18 cellular contexts compared by ENCODE assay signal in genomic region chr9:71552480-71552879, GRCh38.
DNase-seq lines count a peak whose midpoint lies in the region; ATAC-seq, FAIRE-seq and TF ChIP-seq lines count a peak whose summit lies in the region.
"Had no signal": no experiment of that assay in that cellular context is flagged by ENCODE, and none has a peak within 500 bp of the region (broad histone marks: within the 10 kb centered on the region; RNA-seq: fewer than 3 reads in every experiment).

No MANE protein-coding gene starts in this region.

- TF ChIP-seq RAD21 in liver (IDR thresholded peaks at IDR 0.05) = peak in 1 of 2 donors; percentile 11
- TF ChIP-seq RAD21 in HepG2 (CRISPR knock-in tag; IDR thresholded peaks at IDR 0.05) = no peak

- no peak for DNase-seq in HepG2 (ENCODE audit: low spot score)
- peak; percentile 97 for DNase-seq in NCI-H82 (lab: John Stamatoyannopoulos, UW)
- DNase-seq in aorta = no peak
- DNase-seq in stomach = no peak
- no peak for DNase-seq in AG08396 (ENCODE audit: low spot score)
- DNase-seq: activated CD4-positive, alpha-beta T cell treated with anti-CD3 and anti-CD28 coated beads, Interleukin-2, amount 10 ng/mL, durations not matched to agents 24 days and 14 days; activated T-cell treated with anti-CD3 and anti-CD28 coated beads, Interleukin-2, amount 50 U/mL, for 48 hours; CD8-positive, alpha-beta T cell; esophagus squamous epithelium; NCI-H345; occipital lobe; spleen; T-helper 2 cell had no signal

- BruUV-seq in HepG2 (replicated peaks; lab: Mats Ljungman, UMichigan) = no TSS peak

- no peak for FAIRE-seq in HepG2 (lab: Jason Lieb, UNC)
- FAIRE-seq: A204.1, H54 had no signal

- no peak for ATAC-seq in HepG2
- ATAC-seq in aorta (ENCODE audit: low FRiP score) = no peak
- ATAC-seq in HG03442 (IDR thresholded peaks at IDR 0.05; ENCODE audit: unreplicated experiment) = no peak
- ATAC-seq: CD8-positive, alpha-beta T cell had no signal

- no peak for TF ChIP-seq POLR2A in HepG2 (IDR thresholded peaks at IDR 0.05; ENCODE audit: insufficient read depth in 1 of 2, low read depth in 2 of 2, low read length in 2 of 2)
- TF ChIP-seq POLR2A in stomach (IDR thresholded peaks at IDR 0.05) = no peak

- in situ Hi-C loops in HepG2 (cut with HindIII; ENCODE audit: extremely low pct_ligation_motif_present, low pct_unique_long_range_greater_than_20kb) = no loop called here

- POLR2A ChIA-PET in HepG2 (lab: Yijun Ruan, JAX) = no interaction called here

- no peak for TF ChIP-seq CTCF in liver (IDR thresholded peaks at IDR 0.05; ENCODE audit: low read depth, low read length, missing input control)
- TF ChIP-seq CTCF in HepG2 (CRISPR knock-in tag; IDR thresholded peaks at IDR 0.05) = no peak
- TF ChIP-seq CTCF in stomach (IDR thresholded peaks at IDR 0.05) = no peak

- H3K4me3 ChIP-seq in liver (ENCODE audit: low read depth in 1 of 3, low read length in 3 of 3) = peak overlapping the region in 2 of 3 donors; percentile 27
- no peak overlapping the region for H3K4me3 ChIP-seq in HepG2 (replicated peaks in 1 of 3; ENCODE audit: insufficient read depth in 1 of 3, low read depth in 2 of 3, low read length in 3 of 3)
- H3K4me3 ChIP-seq in iPS-20b (ENCODE audit: low read length) = peak overlapping the region; percentile 21; the same call in 1 of the 2 replicates
- no peak overlapping the region for H3K4me3 ChIP-seq in aorta (ENCODE audit: low read length in 2 of 2)
- no peak overlapping the region for H3K4me3 ChIP-seq in stomach
- H3K4me3 ChIP-seq: esophagus squamous epithelium, spleen had no signal

- no peaks in the 10 kb centered on the region for H4K20me1 ChIP-seq in HepG2 (ENCODE audit: insufficient read depth, low read length)

- H3K27me3 ChIP-seq in liver (ENCODE audit: control insufficient read depth in 4 of 4, insufficient read depth in 4 of 4, low read length in 3 of 4) = no peaks in the 10 kb centered on the region
- 0 out of 5 replicates have a peak, but pooled peaks cover 0 to 3% of the 10 kb centered on the region in 2 experiments for H3K27me3 ChIP-seq in HepG2 (ENCODE audit: control insufficient read depth in 1 of 2, insufficient read depth in 2 of 2, low read length in 2 of 2)
- no peaks in the 10 kb centered on the region for H3K27me3 ChIP-seq in iPS-20b (ENCODE audit: insufficient read depth, low read length)
- H3K27me3 ChIP-seq in aorta (ENCODE audit: control insufficient read depth in 1 of 2, insufficient read depth in 2 of 2, low read length in 1 of 2) = no peaks in the 10 kb centered on the region
- peaks cover 0 to 13% (median 0%) of the 10 kb centered on the region in 3 donors for H3K27me3 ChIP-seq in stomach
- H3K27me3 ChIP-seq: esophagus squamous epithelium had no signal

- intact Hi-C loops in HepG2 (cut with micrococcal nuclease; ENCODE audit: unreplicated experiment) = no loop called here
- intact Hi-C loops in aorta (cut with DNase I) = no loop called here
- intact Hi-C loops in stomach (cut with DNase I; ENCODE audit: low total_unique reads) = no loop called here

- CTCF ChIA-PET in HepG2 (lab: Yijun Ruan, JAX; ENCODE audit: low intra/inter-chr PET ratio, low total read pairs) = no interaction called here

- H2AFZ ChIP-seq in HepG2 (ENCODE audit: low read length) = no peak overlapping the region

- H3K27ac ChIP-seq in liver (ENCODE audit: low read depth in 1 of 2, low read length in 2 of 2) = no peak overlapping the region
- H3K27ac ChIP-seq in HepG2 (ENCODE audit: extremely low read length, insufficient read depth, low read length) = no peak overlapping the region
- no peak overlapping the region for H3K27ac ChIP-seq in iPS-20b (ENCODE audit: low read length)
- H3K27ac ChIP-seq in aorta (ENCODE audit: low read depth in 1 of 2, low read length in 2 of 2) = no peak overlapping the region
- no peak overlapping the region for H3K27ac ChIP-seq in stomach
- H3K27ac ChIP-seq: esophagus squamous epithelium, spleen had no signal

- peaks cover 0 to 10% (median 5%) of the 10 kb centered on the region in 4 donors for H3K4me1 ChIP-seq in liver (ENCODE audit: control insufficient read depth in 4 of 4, insufficient read depth in 4 of 4, low read length in 3 of 4)
- no peaks in the 10 kb centered on the region for H3K4me1 ChIP-seq in HepG2 (ENCODE audit: insufficient read depth, low read length)
- no peaks in the 10 kb centered on the region for H3K4me1 ChIP-seq in iPS-20b (ENCODE audit: insufficient read depth, low read length)
- no peaks in the 10 kb centered on the region for H3K4me1 ChIP-seq in aorta (ENCODE audit: control insufficient read depth in 1 of 2, insufficient read depth in 2 of 2, low read length in 2 of 2)
- no peaks in the 10 kb centered on the region for H3K4me1 ChIP-seq in stomach
- H3K4me1 ChIP-seq: esophagus squamous epithelium had no signal

- H3K36me3 ChIP-seq in liver (ENCODE audit: control insufficient read depth in 4 of 4, insufficient read depth in 3 of 4, low read depth in 1 of 4, low read length in 3 of 4) (no peaks in the 10 kb centered on the region), HepG2 (replicated peaks in 1 of 2; ENCODE audit: control insufficient read depth in 1 of 2, insufficient read depth in 2 of 2, low read length in 2 of 2) (no peaks in the 10 kb centered on the region), iPS-20b (ENCODE audit: insufficient read depth, low read depth, low read length) (no peaks in the 10 kb centered on the region), aorta (ENCODE audit: control insufficient read depth in 1 of 2, insufficient read depth in 2 of 2, low read length in 1 of 2) (no peaks in the 10 kb centered on the region), stomach (no peaks in the 10 kb centered on the region)
- H3K36me3 ChIP-seq: esophagus squamous epithelium, spleen had no signal

- no peak overlapping the region for H3K4me2 ChIP-seq in HepG2 (ENCODE audit: low read depth, low read length)

- TF ChIP-seq EP300 in HepG2 (IDR thresholded peaks at IDR 0.05; ENCODE audit: low read depth in 2 of 2, low read length in 2 of 2) = no peak
- TF ChIP-seq EP300 in HepG2 (CRISPR knock-in tag; IDR thresholded peaks at IDR 0.05; ENCODE audit: borderline replicate concordance) = no peak
- TF ChIP-seq EP300 in stomach (IDR thresholded peaks at IDR 0.05) = no peak

- 12% methylated on average over 7 of the region's 7 CpGs for WGBS in liver
- WGBS in HepG2 (ENCODE audit: low lambda C conversion rate) = 8% methylated on average over 5 of the region's 7 CpGs
- 9 to 11% methylated on average over 7 of the region's 7 CpGs for WGBS in aorta, 2 donors
- WGBS in stomach, 5 donors = 11 to 17% (median 16%) methylated on average over 7 of the region's 7 CpGs

- H3K79me2 ChIP-seq in HepG2 (ENCODE audit: insufficient read depth, low read length) = no peaks in the 10 kb centered on the region

- H3K9ac ChIP-seq in liver (ENCODE audit: low read depth in 1 of 2, low read length in 2 of 2) (no peak overlapping the region), HepG2 (ENCODE audit: insufficient read depth, low read depth, low read length) (no peak overlapping the region), iPS-20b (ENCODE audit: low read depth, low read length) (no peak overlapping the region)

- H3K9me3 ChIP-seq in liver (ENCODE audit: control insufficient read depth in 4 of 4, low read length in 3 of 4) (no peaks in the 10 kb centered on the region), HepG2 (ENCODE audit: low read length) (no peaks in the 10 kb centered on the region), iPS-20b (ENCODE audit: insufficient read depth, low read depth, low read length) (no peaks in the 10 kb centered on the region), aorta (ENCODE audit: control insufficient read depth, low read length) (no peaks in the 10 kb centered on the region), stomach (no peaks in the 10 kb centered on the region)
- H3K9me3 ChIP-seq: esophagus squamous epithelium, spleen had no signal

TF ChIP-seq in HepG2, 621 proteins besides CTCF, POLR2A, EP300 and RAD21:
- TF ChIP-seq REL (CRISPR knock-in tag; conservative IDR thresholded peaks at IDR 0.05) = no peak

Comparison
In these comparisons a context has a peak if more than half of its experiments do, and no peak if none do; other contexts are left out.
1. H3K4me3 ChIP-seq: peak in liver (2 of 3) and iPS-20b (single experiment); none in HepG2 (0 of 3), aorta (0 of 2) and stomach (0 of 4).